Comparison of ENCODE assay signal across 1 cellular context in genomic region chr1:156642265-156643185, GRCh38.
TF ChIP-seq lines count a peak whose summit lies in the region.

No MANE protein-coding gene starts in this region.

TF ChIP-seq in K562, 482 proteins besides CTCF, POLR2A, EP300 and RAD21:
- TF ChIP-seq ZFP36 (IDR thresholded peaks at IDR 0.05; ENCODE audit: low read depth, low read length, partially characterized antibody) (peak; percentile 61), FOXA3 (CRISPR knock-in tag; conservative IDR thresholded peaks at IDR 0.05 in 1 of 2, IDR thresholded peaks at IDR 0.05 in 1 of 2) (no peak), TBL1XR1 (IDR thresholded peaks at IDR 0.05; ENCODE audit: low read length in 2 of 2) (no peak), NFE2L1 (tag; IDR thresholded peaks at IDR 0.05; ENCODE audit: borderline replicate concordance, low read depth) (no peak), FIP1L1 (IDR thresholded peaks at IDR 0.05; ENCODE audit: low read depth, low read length, poor library complexity, severe bottlenecking) (peak; percentile 55), GTF2B (IDR thresholded peaks at IDR 0.05; ENCODE audit: extremely low read depth, insufficient read length) (no peak), CBX2 (IDR thresholded peaks at IDR 0.05; ENCODE audit: insufficient read depth, low read length, poor library complexity, severe bottlenecking) (no peak), SIN3B (IDR thresholded peaks at IDR 0.05; ENCODE audit: low read depth) (no peak), RBFOX2 (IDR thresholded peaks at IDR 0.05; ENCODE audit: low read depth, low read length) (peak; percentile 62), ZNF184 (CRISPR knock-in tag; IDR thresholded peaks at IDR 0.05) (no peak), ZNF253 (CRISPR knock-in tag; conservative IDR thresholded peaks at IDR 0.05) (no peak), ZNF316 (IDR thresholded peaks at IDR 0.05) (no peak), PATZ1 (CRISPR knock-in tag; IDR thresholded peaks at IDR 0.05; ENCODE audit: borderline replicate concordance) (no peak), MECOM (CRISPR knock-in tag; IDR thresholded peaks at IDR 0.05) (no peak), KAT8 (IDR thresholded peaks at IDR 0.05; ENCODE audit: low read depth) (no peak), ELF4 (CRISPR knock-in tag; IDR thresholded peaks at IDR 0.05) (no peak), ZNF512 (tag; IDR thresholded peaks at IDR 0.05) (no peak), ZNF282 (CRISPR knock-in tag; IDR thresholded peaks at IDR 0.05) (no peak), ZNF644 (tag; IDR thresholded peaks at IDR 0.05; ENCODE audit: low read depth) (no peak), CBX8 (IDR thresholded peaks at IDR 0.05; ENCODE audit: borderline replicate concordance, extremely low read depth, low read depth, low read length, poor library complexity, severe bottlenecking) (no peak), ARID4B (CRISPR knock-in tag; IDR thresholded peaks at IDR 0.05) (no peak), ZNF354B (CRISPR knock-in tag; IDR thresholded peaks at IDR 0.05) (no peak), GTF2A2 (tag; IDR thresholded peaks at IDR 0.05) (no peak), RUNX1 (IDR thresholded peaks at IDR 0.05; ENCODE audit: low read depth) (no peak), MYNN (IDR thresholded peaks at IDR 0.05) (0 out of 2 replicates have a peak, but pooled peaks have one; percentile 5), MYNN (CRISPR knock-in tag; IDR thresholded peaks at IDR 0.05) (no peak), ZNF586 (CRISPR knock-in tag; conservative IDR thresholded peaks at IDR 0.05) (no peak), ZNF766 (CRISPR knock-in tag; conservative IDR thresholded peaks at IDR 0.05) (no peak), HBP1 (CRISPR knock-in tag; IDR thresholded peaks at IDR 0.05) (no peak), ZC3H4 (CRISPR knock-in tag; IDR thresholded peaks at IDR 0.05; ENCODE audit: borderline replicate concordance) (no peak), POLR2G (IDR thresholded peaks at IDR 0.05; ENCODE audit: low read depth, low read length) (peak; percentile 79), ZBTB33 (CRISPR knock-in tag; IDR thresholded peaks at IDR 0.05) (peak; percentile 59; the same call in 1 of the 2 replicates), RBM25 (IDR thresholded peaks at IDR 0.05; ENCODE audit: low read depth, low read length, severe bottlenecking) (peak; percentile 29), E2F3 (CRISPR knock-in tag; IDR thresholded peaks at IDR 0.05) (no peak), LEF1 (IDR thresholded peaks at IDR 0.05) (no peak), ESRRA (IDR thresholded peaks at IDR 0.05; ENCODE audit: borderline replicate concordance, low read depth) (no peak), ZBTB9 (CRISPR knock-in tag; IDR thresholded peaks at IDR 0.05) (no peak), CCNT2 (IDR thresholded peaks at IDR 0.05; ENCODE audit: borderline replicate concordance, extremely low read depth, insufficient read length, low read depth, low read length) (peak; percentile 26), FOXP1 (CRISPR knock-in tag; IDR thresholded peaks at IDR 0.05) (no peak), SMAD1 (IDR thresholded peaks at IDR 0.05; ENCODE audit: low read depth, low read length, partially characterized antibody) (no peak), THRAP3 (IDR thresholded peaks at IDR 0.05; ENCODE audit: borderline replicate concordance) (no peak), CBFB (CRISPR knock-in tag; IDR thresholded peaks at IDR 0.05) (no peak), ZEB2 (IDR thresholded peaks at IDR 0.05) (no peak), ILF3 (IDR thresholded peaks at IDR 0.05; ENCODE audit: borderline replicate concordance) (no peak), PCBP2 (IDR thresholded peaks at IDR 0.05; ENCODE audit: low read depth, low read length, poor library complexity, severe bottlenecking) (no peak)
